Comparison of ENCODE assay signal across 22 cellular contexts in genomic region chr10:44424953-44425352, GRCh38. TPM values are rescaled to one million over a fixed set of nuclear protein-coding genes. Genes with fewer than 3 reads are reported as not detected.
DNase-seq lines count a peak whose midpoint lies in the region; ATAC-seq and TF ChIP-seq lines count a peak whose summit lies in the region.
"Had no signal": no experiment of that assay in that cellular context is flagged by ENCODE, and none has a peak within 500 bp of the region (broad histone marks: within the 10 kb centered on the region; RNA-seq: fewer than 3 reads in every experiment).

No MANE protein-coding gene starts in this region.

- no peaks in the 10 kb centered on the region for H3K36me3 ChIP-seq in brain microvascular endothelial cell (replicated peaks)
- H3K36me3 ChIP-seq in heart left ventricle: no peaks in the 10 kb centered on the region
- H3K36me3 ChIP-seq: BLaER1 treated with 17β-estradiol and CSF1 and Interleukin-3, amounts not matched to agents 10 nM and 100 nM; HAP-1 had no signal

- POLR2A ChIA-PET in activated CD8-positive, alpha-beta T cell treated with anti-CD3 and anti-CD28 coated beads, Interleukin-2, amount 10 ng/mL, durations not matched to agents 7 days and 5 days (lab: Charles Lee): no interaction called here

- no peak overlapping the region for H3K27ac Mint-ChIP-seq in activated CD8-positive, alpha-beta T cell treated with anti-CD3 and anti-CD28 coated beads, Interleukin-2, amount 10 ng/mL, durations not matched to agents 7 days and 5 days
- H3K27ac Mint-ChIP-seq: CD4-positive, CD25-positive, alpha-beta regulatory T cell; CD8-positive, alpha-beta memory T cell had no signal

- intact Hi-C loops in sciatic nerve (cut with DNase I) (no loop called here), heart left ventricle (cut with DNase I) (loop anchor here in 1 of 10 donors (10.0 kb wide), 1 partner anchor 80 kb away; no protein-coding TSS in a partner anchor)

- no peaks in the 10 kb centered on the region for H3K27me3 Mint-ChIP-seq in activated CD8-positive, alpha-beta T cell treated with anti-CD3 and anti-CD28 coated beads, Interleukin-2, amount 10 ng/mL, durations not matched to agents 7 days and 5 days (ENCODE audit: low read depth)
- H3K27me3 Mint-ChIP-seq: CD4-positive, CD25-positive, alpha-beta regulatory T cell; CD8-positive, alpha-beta memory T cell had no signal

- H3K4me1 Mint-ChIP-seq in activated CD8-positive, alpha-beta T cell treated with anti-CD3 and anti-CD28 coated beads, Interleukin-2, amount 10 ng/mL, durations not matched to agents 7 days and 5 days (ENCODE audit: low read depth): peaks cover 5% of the 10 kb centered on the region
- H3K4me1 Mint-ChIP-seq: CD4-positive, CD25-positive, alpha-beta regulatory T cell had no signal

- H3K27ac ChIP-seq in brain microvascular endothelial cell (no peak overlapping the region), heart left ventricle (no peak overlapping the region)
- H3K27ac ChIP-seq: 22Rv1; A549; BLaER1 treated with 17β-estradiol and CSF1 and Interleukin-3, amounts not matched to agents 10 nM and 100 nM; HL-60 had no signal

- H3K4me1 ChIP-seq in heart left ventricle: no peaks in the 10 kb centered on the region
- H3K4me1 ChIP-seq: A549, HAP-1 had no signal

- H3K9me3 Mint-ChIP-seq in activated CD8-positive, alpha-beta T cell treated with anti-CD3 and anti-CD28 coated beads, Interleukin-2, amount 10 ng/mL, durations not matched to agents 7 days and 5 days (ENCODE audit: insufficient read depth): no peaks in the 10 kb centered on the region
- H3K9me3 Mint-ChIP-seq: CD8-positive, alpha-beta memory T cell had no signal

- H3K27me3 ChIP-seq in brain microvascular endothelial cell (replicated peaks) (no peaks in the 10 kb centered on the region), heart left ventricle (no peaks in the 10 kb centered on the region)
- H3K27me3 ChIP-seq: BLaER1 treated with 17β-estradiol and CSF1 and Interleukin-3, amounts not matched to agents 10 nM and 100 nM had no signal

- H3K4me3 Mint-ChIP-seq in activated CD8-positive, alpha-beta T cell treated with anti-CD3 and anti-CD28 coated beads, Interleukin-2, amount 10 ng/mL, durations not matched to agents 7 days and 5 days: no peak overlapping the region
- H3K4me3 Mint-ChIP-seq: CD8-positive, alpha-beta memory T cell had no signal

- TF ChIP-seq CTCF in brain microvascular endothelial cell (IDR thresholded peaks at IDR 0.05; ENCODE audit: low read depth, low read length, missing control alignments): no peak
- no peak for TF ChIP-seq CTCF in heart left ventricle (IDR thresholded peaks at IDR 0.05)

- H3K9me3 ChIP-seq in heart left ventricle: peaks cover 0 to 12% (median 0%) of the 10 kb centered on the region in 12 donors
- H3K9me3 ChIP-seq: A549, HAP-1 had no signal

- ATAC-seq in sciatic nerve (peak; percentile 35), heart left ventricle (no peak), HG03432 (IDR thresholded peaks at IDR 0.05; ENCODE audit: unreplicated experiment) (no peak)
- no peak for ATAC-seq in activated CD8-positive, alpha-beta T cell treated with anti-CD3 and anti-CD28 coated beads, Interleukin-2, amount 10 ng/mL, durations not matched to agents 7 days and 5 days
- ATAC-seq: A549 had no signal

- CTCF ChIA-PET in activated CD8-positive, alpha-beta T cell treated with anti-CD3 and anti-CD28 coated beads, Interleukin-2, amount 10 ng/mL, durations not matched to agents 7 days and 5 days (lab: Charles Lee): no interaction called here

- DNase-seq in AG20443 (ENCODE audit: low spot score) (peak; percentile 4), brain microvascular endothelial cell (peak; percentile 24), mesenteric fat pad (ENCODE audit: low spot score) (peak; percentile 69), sciatic nerve (ENCODE audit: low spot score) (no peak), C1 segment of cervical spinal cord (lab: John Stamatoyannopoulos, UW) (no peak), heart left ventricle (no peak)
- DNase-seq in activated CD8-positive, alpha-beta T cell treated with anti-CD3 and anti-CD28 coated beads, Interleukin-2, amount 10 ng/mL, durations not matched to agents 7 days and 5 days: no peak
- DNase-seq: CD4-positive, CD25-positive, alpha-beta regulatory T cell; CD8-positive, alpha-beta memory T cell; COR-L47; DMS 273 treated with DMSO at 0.1 percent for 48 hours; DMS53; DND-41; EL had no signal

- in situ Hi-C loops in brain microvascular endothelial cell (cut with HindIII; ENCODE audit: low pct_ligation_motif_present, low sequenced_read_pairs): no loop called here

- no peak for TF ChIP-seq POLR2A in heart left ventricle (IDR thresholded peaks at IDR 0.05)

- no peaks in the 10 kb centered on the region for H3K36me3 Mint-ChIP-seq in activated CD8-positive, alpha-beta T cell treated with anti-CD3 and anti-CD28 coated beads, Interleukin-2, amount 10 ng/mL, durations not matched to agents 7 days and 5 days (ENCODE audit: low read depth)
- H3K36me3 Mint-ChIP-seq: CD4-positive, CD25-positive, alpha-beta regulatory T cell; CD8-positive, alpha-beta memory T cell had no signal

- 56 to 70% (median 59%) methylated on average over 13 of the region's 13 CpGs for WGBS in heart left ventricle, 4 donors

- H3K4me3 ChIP-seq in brain microvascular endothelial cell (ENCODE audit: low read depth, low read length) (no peak overlapping the region), heart left ventricle (no peak overlapping the region)
- H3K4me3 ChIP-seq: A549; BLaER1 treated with 17β-estradiol and CSF1 and Interleukin-3, amounts not matched to agents 10 nM and 100 nM; HAP-1 had no signal

RNA-seq across cellular contexts. Expression of gene CXCL12, which starts 40.1 kb away (rescaled TPM):
- total RNA-seq in mesenteric fat pad (347 TPM), sciatic nerve (394 TPM), heart left ventricle (100 to 1,000 TPM in 7 of 9 donors, 10 to 100 TPM in 2; 70.6 to 203 (median 130) TPM)
- polyA plus RNA-seq in heart left ventricle: 10 to 100 TPM; 56.4 to 71.4 TPM
- not detected for total RNA-seq in activated CD8-positive, alpha-beta T cell treated with anti-CD3 and anti-CD28 coated beads, Interleukin-2, amount 10 ng/mL, durations not matched to agents 7 days and 5 days
- total RNA-seq: CD4-positive, CD25-positive, alpha-beta regulatory T cell; CD8-positive, alpha-beta memory T cell; G401; HT1080 had no signal
- polyA plus RNA-seq: CD4-positive, CD25-positive, alpha-beta regulatory T cell; CD8-positive, alpha-beta memory T cell had no signal

Comparison
In these comparisons a context has a peak if more than half of its experiments do, and no peak if none do; other contexts are left out.
1. DNase-seq: peak in AG20443 (single experiment), brain microvascular endothelial cell (single experiment) and mesenteric fat pad (single experiment); none in sciatic nerve (single experiment), C1 segment of cervical spinal cord (0 of 14), heart left ventricle (0 of 5) and activated CD8-positive, alpha-beta T cell treated with anti-CD3 and anti-CD28 coated beads, Interleukin-2, amount 10 ng/mL, durations not matched to agents 7 days and 5 days (single experiment).
2. RNA of gene CXCL12, which starts 40.1 kb away (total RNA-seq): 394 TPM in sciatic nerve (single experiment), 347 TPM in mesenteric fat pad (single experiment) and 70.6 to 203 TPM in heart left ventricle; not detected in activated CD8-positive, alpha-beta T cell treated with anti-CD3 and anti-CD28 coated beads, Interleukin-2, amount 10 ng/mL, durations not matched to agents 7 days and 5 days; every median in the first group is over 10 times any median in the second.